5 cellular contexts compared by ENCODE assay signal in genomic region chr1:205948886-205949285, GRCh38. TPM values are rescaled to one million over a fixed set of nuclear protein-coding genes. Genes with fewer than 3 reads are reported as not detected.
"Had no signal": no experiment of that assay in that cellular context is flagged by ENCODE, and none has a peak within 500 bp of the region (broad histone marks: within the 10 kb centered on the region; RNA-seq: fewer than 3 reads in every experiment).

No MANE protein-coding gene starts in this region.

- H3K4me2 ChIP-seq: GM23338 had no signal

- H3K4me3 ChIP-seq: GM23338 had no signal

- H2AFZ ChIP-seq: GM23338 had no signal

- DNase-seq: H9, HCEC 1CT, IMR-90 had no signal

- ATAC-seq: GM23338 had no signal

RNA-seq across cellular contexts. Expression of gene SLC26A9, which starts 5.6 kb away (rescaled TPM):
- total RNA-seq: GM23338, H1, H9, IMR-90 had no signal
- polyA plus RNA-seq: GM23338, H1, IMR-90 had no signal

RNA-seq across cellular contexts. Expression of gene RAB7B, which starts 54.3 kb away (rescaled TPM):
- total RNA-seq: GM23338, H1 had no signal
- polyA plus RNA-seq: GM23338 had no signal
